ENCODE assay signal across 14 cellular contexts in genomic region chr3:71576966-71577459, GRCh38. TPM values are rescaled to one million over a fixed set of nuclear protein-coding genes. Genes with fewer than 3 reads are reported as not detected.
DNase-seq lines count a peak whose midpoint lies in the region; ATAC-seq and TF ChIP-seq lines count a peak whose summit lies in the region.
"Had no signal": no experiment of that assay in that cellular context is flagged by ENCODE, and none has a peak within 500 bp of the region (broad histone marks: within the 10 kb centered on the region; RNA-seq: fewer than 3 reads in every experiment).

No MANE protein-coding gene starts in this region.

- H3K36me3 Mint-ChIP-seq in activated B cell treated with CpG ODN at 0.5 μM for 24 hours (ENCODE audit: low read depth), result peaks cover 17% of the 10 kb centered on the region
- H3K36me3 Mint-ChIP-seq in CD8-positive, alpha-beta T cell, result peaks cover 4% of the 10 kb centered on the region

- no peak for TF ChIP-seq POLR2A in transverse colon (IDR thresholded peaks at IDR 0.05)

- peak overlapping the region; percentile 78 for H3K27ac Mint-ChIP-seq in activated B cell treated with CpG ODN at 0.5 μM for 24 hours
- H3K27ac Mint-ChIP-seq in CD8-positive, alpha-beta T cell, result no peak overlapping the region
- H3K27ac Mint-ChIP-seq: activated T-helper 2 cell treated with anti-CD3 and anti-CD28 coated beads, Interferon-gamma antibody, Interleukin-2, Interleukin-4, amounts not matched to agents 10 μg/mL and 5 μg/mL and 100 μg/mL, durations not matched to agents 14 hours and 24 hours and 36 hours; neural progenitor cell; T-helper 1 cell treated with Interleukin-12 subunit alpha and Interleukin-12 subunit beta and Interleukin-4 antibody, amounts not matched to agents 30 μg/mL and 1 μg/mL, for 36 hours had no signal

- TF ChIP-seq EP300 in transverse colon (IDR thresholded peaks at IDR 0.05; ENCODE audit: low read depth), result no peak

- 32 to 39% methylated on average over 6 of the region's 6 CpGs for WGBS in transverse colon (ENCODE audit: low coverage in 1 of 2), 2 donors

- H3K9me3 Mint-ChIP-seq in activated B cell treated with CpG ODN at 0.5 μM for 24 hours, result no peaks in the 10 kb centered on the region
- H3K9me3 Mint-ChIP-seq in CD8-positive, alpha-beta T cell, result no peaks in the 10 kb centered on the region
- H3K9me3 Mint-ChIP-seq: activated T-helper 2 cell treated with anti-CD3 and anti-CD28 coated beads, Interferon-gamma antibody, Interleukin-2, Interleukin-4, amounts not matched to agents 10 μg/mL and 5 μg/mL and 100 μg/mL, durations not matched to agents 14 hours and 24 hours and 36 hours; neural progenitor cell; T-helper 1 cell treated with Interleukin-12 subunit alpha and Interleukin-12 subunit beta and Interleukin-4 antibody, amounts not matched to agents 30 μg/mL and 1 μg/mL, for 36 hours had no signal

- peak overlapping the region; percentile 64 for H3K4me3 Mint-ChIP-seq in activated B cell treated with CpG ODN at 0.5 μM for 24 hours
- no peak overlapping the region for H3K4me3 Mint-ChIP-seq in CD8-positive, alpha-beta T cell
- H3K4me3 Mint-ChIP-seq: neural progenitor cell; T-helper 1 cell treated with Interleukin-12 subunit alpha and Interleukin-12 subunit beta and Interleukin-4 antibody, amounts not matched to agents 30 μg/mL and 1 μg/mL, for 36 hours had no signal

- POLR2A ChIA-PET in activated B cell treated with CpG ODN at 0.5 μM for 24 hours (lab: Charles Lee), result interaction anchor here (0.6 kb wide), 1 partner anchor 65 kb away, joined by 3 read pairs; no protein-coding TSS in a partner anchor
- POLR2A ChIA-PET in CD8-positive, alpha-beta T cell (lab: Charles Lee), result no interaction called here

- ATAC-seq in activated B cell treated with CpG ODN at 0.5 μM for 24 hours (ENCODE audit: low read depth), result no peak
- no peak for ATAC-seq in CD8-positive, alpha-beta T cell
- no peak for ATAC-seq in HG02981 (IDR thresholded peaks at IDR 0.05; ENCODE audit: unreplicated experiment)

- in situ Hi-C loops in transverse colon (cut with MboI; ENCODE audit: low pct_ligation_motif_present in 1 of 4, low pct_unique_long_range_greater_than_20kb in 1 of 4, low sequenced_read_pairs in 3 of 4), result loop anchor here in 3 of 4 donors (10.0 to 25.0 kb wide), 6 partner anchors 265 to 865 kb away; no protein-coding TSS in a partner anchor
- in situ Hi-C loops in GM13976 (cut with MboI; ENCODE audit: low sequenced_read_pairs, unreplicated experiment), result no loop called here

- no peaks in the 10 kb centered on the region for H3K27me3 Mint-ChIP-seq in activated B cell treated with CpG ODN at 0.5 μM for 24 hours
- H3K27me3 Mint-ChIP-seq in CD8-positive, alpha-beta T cell (ENCODE audit: low read depth), result no peaks in the 10 kb centered on the region

- no peaks in the 10 kb centered on the region for H3K9me3 ChIP-seq in transverse colon
- H3K9me3 ChIP-seq in CD8-positive, alpha-beta T cell (ENCODE audit: low read length), result no peaks in the 10 kb centered on the region

- H3K27ac ChIP-seq in transverse colon, result peak overlapping the region; percentile 97 to 100 (median 98)
- H3K27ac ChIP-seq in CD8-positive, alpha-beta T cell (ENCODE audit: low read depth, low read length), result no peak overlapping the region
- H3K27ac ChIP-seq: neural progenitor cell had no signal

- intact Hi-C loops in activated B cell treated with CpG ODN at 0.5 μM for 24 hours (cut with micrococcal nuclease) (loop anchor here (1.0 to 2.0 kb wide), 2 partner anchors 9 to 178 kb away; no protein-coding TSS in a partner anchor), transverse colon (cut with DNase I; ENCODE audit: low total_unique reads) (no loop called here)
- intact Hi-C loops in CD8-positive, alpha-beta T cell (cut with DNase I, micrococcal nuclease), result no loop called here

- H3K36me3 ChIP-seq in transverse colon, result no peaks in the 10 kb centered on the region
- no peaks in the 10 kb centered on the region for H3K36me3 ChIP-seq in CD8-positive, alpha-beta T cell (ENCODE audit: insufficient read depth, low read length)
- H3K36me3 ChIP-seq: neural progenitor cell had no signal

- H3K27me3 ChIP-seq in transverse colon, result no peaks in the 10 kb centered on the region
- H3K27me3 ChIP-seq in CD8-positive, alpha-beta T cell (ENCODE audit: insufficient read depth, low read length), result no peaks in the 10 kb centered on the region

- TF ChIP-seq CTCF in activated B cell treated with CpG ODN at 0.5 μM for 24 hours (IDR thresholded peaks at IDR 0.05) (no peak), transverse colon (IDR thresholded peaks at IDR 0.05) (no peak), GM13976 (IDR thresholded peaks at IDR 0.05; ENCODE audit: borderline replicate concordance, control extremely low read depth, extremely low read depth, insufficient read depth, missing control alignments) (no peak)
- TF ChIP-seq CTCF in CD8-positive, alpha-beta T cell (IDR thresholded peaks at IDR 0.05), result no peak

- peaks cover 17 to 53% (median 31%) of the 10 kb centered on the region in 4 donors for H3K4me1 ChIP-seq in transverse colon
- no peaks in the 10 kb centered on the region for H3K4me1 ChIP-seq in CD8-positive, alpha-beta T cell (ENCODE audit: insufficient read depth, low read length)

- peak overlapping the region in 1 of 4 donors; percentile 15 for H3K4me3 ChIP-seq in transverse colon
- no peak overlapping the region for H3K4me3 ChIP-seq in CD8-positive, alpha-beta T cell (ENCODE audit: low read depth, low read length)
- H3K4me3 ChIP-seq: neural progenitor cell had no signal

- CTCF ChIA-PET in activated B cell treated with CpG ODN at 0.5 μM for 24 hours (lab: Charles Lee), result no interaction called here
- CTCF ChIA-PET in CD8-positive, alpha-beta T cell (lab: Charles Lee), result interaction anchor here (1.0 kb wide), 1 partner anchor 9 kb away, joined by 4 read pairs; no protein-coding TSS in a partner anchor

- peaks cover 57% of the 10 kb centered on the region for H3K4me1 Mint-ChIP-seq in activated B cell treated with CpG ODN at 0.5 μM for 24 hours
- peaks cover 26% of the 10 kb centered on the region for H3K4me1 Mint-ChIP-seq in CD8-positive, alpha-beta T cell (ENCODE audit: low read depth)

- DNase-seq in SKM-1 treated with dmso at 0.1 percent for 144 hours (lab: John Stamatoyannopoulos, UW; ENCODE audit: unreplicated experiment), result peak; percentile 17
- no peak for DNase-seq in SKM-1 (lab: John Stamatoyannopoulos, UW; ENCODE audit: unreplicated experiment)
- no peak for DNase-seq in activated B cell treated with CpG ODN at 0.5 μM for 24 hours
- DNase-seq in medulla oblongata (ENCODE audit: extremely low spot score), result peak; percentile 54
- DNase-seq in transverse colon, result no peak
- DNase-seq in CD8-positive, alpha-beta T cell, result no peak
- no peak for DNase-seq in GM13976 (ENCODE audit: low spot score)
- DNase-seq: activated CD4-positive, alpha-beta T cell treated with anti-CD3 and anti-CD28 coated beads, Interleukin-2, amount 50 U/mL, for 4 hours; glutamatergic neuron; NCI-H187 had no signal

RNA-seq across cellular contexts. Expression of gene FOXP1, which starts 6.5 kb away (rescaled TPM):
- total RNA-seq in activated B cell treated with CpG ODN at 0.5 μM for 24 hours, result 491 and 563 TPM in 2 replicates
- 100 to 1,000 TPM; 102 to 260 (median 150) TPM for total RNA-seq in transverse colon
- total RNA-seq in CD8-positive, alpha-beta T cell, result 100 to 1,000 TPM; 411 to 413 TPM

Comparison
In these comparisons a context has a peak if more than half of its experiments do, and no peak if none do; other contexts are left out.
1. DNase-seq: peak in SKM-1 treated with dmso at 0.1 percent for 144 hours (single experiment) and medulla oblongata (single experiment); none in SKM-1 (single experiment), activated B cell treated with CpG ODN at 0.5 μM for 24 hours (single experiment), transverse colon (single experiment), CD8-positive, alpha-beta T cell (0 of 7) and GM13976 (single experiment).